1 cellular context compared by ENCODE assay signal in genomic region chr5:170849374-170849773, GRCh38.
TF ChIP-seq lines count a peak whose summit lies in the region.

No MANE protein-coding gene starts in this region.

TF ChIP-seq in SK-N-SH treated with all-trans-retinoic acid at 6 μM for 48 hours, 23 proteins besides CTCF, POLR2A, EP300 and RAD21 (continued from another document):
- TF ChIP-seq ESRRG (CRISPR knock-in tag; IDR thresholded peaks at IDR 0.05) (no peak), GLIS3 (CRISPR knock-in tag; IDR thresholded peaks at IDR 0.05) (no peak), ZNF70 (CRISPR knock-in tag; IDR thresholded peaks at IDR 0.05) (no peak)
